Comparison of ENCODE assay signal across 1 cellular context in genomic region chr14:100396266-100396795, GRCh38.
TF ChIP-seq lines count a peak whose summit lies in the region.

No MANE protein-coding gene starts in this region.

TF ChIP-seq in WTC11, 78 proteins besides CTCF, POLR2A, EP300 and RAD21:
- TF ChIP-seq CREB1 (CRISPR knock-in tag; IDR thresholded peaks at IDR 0.05) (no peak), ZNF512 (CRISPR knock-in tag; IDR thresholded peaks at IDR 0.05; ENCODE audit: borderline replicate concordance) (no peak), USF2 (CRISPR knock-in tag; IDR thresholded peaks at IDR 0.05) (no peak), JAZF1 (CRISPR knock-in tag; IDR thresholded peaks at IDR 0.05) (no peak)
